ENCODE assay signal across 23 cellular contexts in genomic region chr13:45989607-45990006, GRCh38.
DNase-seq lines count a peak whose midpoint lies in the region; ATAC-seq, FAIRE-seq and TF ChIP-seq lines count a peak whose summit lies in the region.
"Had no signal": no experiment of that assay in that cellular context is flagged by ENCODE, and none has a peak within 500 bp of the region (broad histone marks: within the 10 kb centered on the region; RNA-seq: fewer than 3 reads in every experiment).

No MANE protein-coding gene starts in this region.

- FAIRE-seq in astrocyte (lab: Jason Lieb, UNC): no peak

- H3K27ac ChIP-seq in astrocyte (ENCODE audit: low read depth, low read length) (peak overlapping the region; percentile 12), uterus (peak overlapping the region in 1 of 2 donors; percentile 21)
- H3K27ac ChIP-seq: colonic mucosa, skin epidermis, upper lobe of left lung had no signal

- H3K36me3 ChIP-seq in astrocyte (ENCODE audit: insufficient read depth, low read length): peaks cover 22% of the 10 kb centered on the region
- H3K36me3 ChIP-seq in uterus: no peaks in the 10 kb centered on the region
- H3K36me3 ChIP-seq: colonic mucosa had no signal

- H4K20me1 ChIP-seq in astrocyte (ENCODE audit: insufficient read depth, low read length): peaks cover 21% of the 10 kb centered on the region

- H3K36me3 Mint-ChIP-seq in astrocyte (ENCODE audit: low read depth, unreplicated experiment): peaks cover 16% of the 10 kb centered on the region

- intact Hi-C loops in sciatic nerve (cut with DNase I): no loop called here
- intact Hi-C loops in uterus (cut with DNase I; ENCODE audit: low total_unique reads): no loop called here

- H3K9ac ChIP-seq in astrocyte (ENCODE audit: low read length): no peak overlapping the region

- ATAC-seq in sciatic nerve: peak; percentile 88
- ATAC-seq: HCT116; stimulated activated memory B cell treated with anti-CD40 and anti-IgM and Interleukin-4, amounts not matched to agents 10 μg/mL and 1 μg/mL and 100 μg/mL, for 72 hours had no signal

- DNase-seq in AG20443 (ENCODE audit: low spot score) (peak; percentile 52), astrocyte (ENCODE audit: low read depth) (peak; percentile 59), fibroblast of pulmonary artery (ENCODE audit: low read depth) (peak; percentile 77), sciatic nerve (ENCODE audit: low spot score) (no peak), uterus (no peak), HT-29 (ENCODE audit: low spot score) (no peak), HuH-7.5 (ENCODE audit: low spot score) (no peak)
- no peak for DNase-seq in activated CD8-positive, alpha-beta memory T cell treated with anti-CD3 and anti-CD28 coated beads for 24 hours
- DNase-seq: activated CD4-positive, alpha-beta T cell treated with anti-CD3 and anti-CD28 coated beads for 48 hours; activated T-cell treated with anti-CD3 and anti-CD28 coated beads for 4 hours; colonic mucosa; DMS79 treated with DMSO at 0.1 percent for 48 hours; NCI-H1092 treated with DMSO at 0.1 percent for 48 hours; NCI-H226; SIG-M5; T-helper 9 cell; upper lobe of left lung had no signal

- no peak overlapping the region for H3K27ac Mint-ChIP-seq in astrocyte (ENCODE audit: unreplicated experiment)
- H3K27ac Mint-ChIP-seq: activated naive CD4-positive, alpha-beta T cell treated with anti-CD3 and anti-CD28 coated beads, Interleukin-2, amount 50 U/mL, for 24 hours; CD14-positive monocyte; stimulated activated memory B cell treated with anti-CD40 and anti-IgM and Interleukin-4, amounts not matched to agents 10 μg/mL and 1 μg/mL and 100 μg/mL, for 72 hours had no signal

- H3K4me3 Mint-ChIP-seq in astrocyte (ENCODE audit: unreplicated experiment): no peak overlapping the region
- H3K4me3 Mint-ChIP-seq: activated naive CD4-positive, alpha-beta T cell treated with anti-CD3 and anti-CD28 coated beads, Interleukin-2, amount 50 U/mL, for 24 hours; CD14-positive monocyte; neural crest cell; stimulated activated memory B cell treated with anti-CD40 and anti-IgM and Interleukin-4, amounts not matched to agents 10 μg/mL and 1 μg/mL and 100 μg/mL, for 72 hours had no signal

- no peak overlapping the region for H3K4me3 ChIP-seq in astrocyte (ENCODE audit: insufficient read depth, low read depth, low read length)
- H3K4me3 ChIP-seq in fibroblast of pulmonary artery (replicated peaks; ENCODE audit: low read depth, low read length): no peak overlapping the region
- H3K4me3 ChIP-seq in uterus: no peak overlapping the region
- H3K4me3 ChIP-seq: colonic mucosa, skin epidermis, upper lobe of left lung had no signal

- no peaks in the 10 kb centered on the region for H3K9me3 Mint-ChIP-seq in astrocyte (ENCODE audit: unreplicated experiment)
- H3K9me3 Mint-ChIP-seq: activated naive CD4-positive, alpha-beta T cell treated with anti-CD3 and anti-CD28 coated beads, Interleukin-2, amount 50 U/mL, for 24 hours; CD14-positive monocyte; neural crest cell; stimulated activated memory B cell treated with anti-CD40 and anti-IgM and Interleukin-4, amounts not matched to agents 10 μg/mL and 1 μg/mL and 100 μg/mL, for 72 hours had no signal

- no peaks in the 10 kb centered on the region for H3K79me2 ChIP-seq in astrocyte (ENCODE audit: insufficient read depth, low read length)

- no peaks in the 10 kb centered on the region for H3K4me1 Mint-ChIP-seq in astrocyte (ENCODE audit: low read depth, unreplicated experiment)
- H3K4me1 Mint-ChIP-seq: CD14-positive monocyte had no signal

- no peak overlapping the region for H3K4me2 ChIP-seq in astrocyte (ENCODE audit: low read length)

- TF ChIP-seq CTCF in astrocyte (IDR thresholded peaks at IDR 0.05; ENCODE audit: insufficient read depth, low read depth, low read length) (no peak), fibroblast of pulmonary artery (IDR thresholded peaks at IDR 0.05; ENCODE audit: low read length, missing control alignments) (no peak), uterus (IDR thresholded peaks at IDR 0.05) (no peak)

- no peak for TF ChIP-seq POLR2A in uterus (IDR thresholded peaks at IDR 0.05)

- no peak overlapping the region for H2AFZ ChIP-seq in astrocyte (ENCODE audit: low read depth, low read length)

- H3K9me3 ChIP-seq in astrocyte (ENCODE audit: insufficient read depth, low read depth, low read length): no peaks in the 10 kb centered on the region
- H3K9me3 ChIP-seq in uterus: no peaks in the 10 kb centered on the region
- H3K9me3 ChIP-seq: colonic mucosa, upper lobe of left lung had no signal

- no peaks in the 10 kb centered on the region for H3K4me1 ChIP-seq in astrocyte (ENCODE audit: insufficient read depth, low read length)
- no peaks in the 10 kb centered on the region for H3K4me1 ChIP-seq in uterus
- H3K4me1 ChIP-seq: colonic mucosa, upper lobe of left lung had no signal

- H3K27me3 Mint-ChIP-seq in astrocyte (ENCODE audit: low read depth, unreplicated experiment): no peaks in the 10 kb centered on the region
- H3K27me3 Mint-ChIP-seq: activated naive CD4-positive, alpha-beta T cell treated with anti-CD3 and anti-CD28 coated beads, Interleukin-2, amount 50 U/mL, for 24 hours; stimulated activated memory B cell treated with anti-CD40 and anti-IgM and Interleukin-4, amounts not matched to agents 10 μg/mL and 1 μg/mL and 100 μg/mL, for 72 hours had no signal

- H3K27me3 ChIP-seq in astrocyte (ENCODE audit: insufficient read depth, low read length) (no peaks in the 10 kb centered on the region), uterus (no peaks in the 10 kb centered on the region)
- H3K27me3 ChIP-seq: colonic mucosa, upper lobe of left lung had no signal

Comparison
In these comparisons a context has a peak if more than half of its experiments do, and no peak if none do; other contexts are left out.
1. DNase-seq: peak in AG20443 (single experiment), astrocyte (single experiment) and fibroblast of pulmonary artery (single experiment); none in sciatic nerve (single experiment), uterus (0 of 2), HT-29 (single experiment), HuH-7.5 (single experiment) and activated CD8-positive, alpha-beta memory T cell treated with anti-CD3 and anti-CD28 coated beads for 24 hours (single experiment).